In genomic region chr9:14099737-14100136, GRCh38 we compare ENCODE assay signal across 26 cellular contexts.
A peak's percentile ranks its signal among the peaks of the same experiment; 100 is the strongest.
DNase-seq lines count a peak whose midpoint lies in the region; ATAC-seq and TF ChIP-seq lines count a peak whose summit lies in the region.
"Had no signal": no experiment of that assay in that cellular context is flagged by ENCODE, and none has a peak within 500 bp of the region (broad histone marks: within the 10 kb centered on the region; RNA-seq: fewer than 3 reads in every experiment).

No MANE protein-coding gene starts in this region.

- no peaks in the 10 kb centered on the region for H3K27me3 ChIP-seq in left ventricle myocardium inferior (ENCODE audit: low read depth)
- H3K27me3 ChIP-seq: BLaER1 treated with 17β-estradiol and CSF1 and Interleukin-3, amounts not matched to agents 10 nM and 100 nM; SJSA1 had no signal

- peaks cover 82% of the 10 kb centered on the region for H3K4me1 ChIP-seq in left ventricle myocardium inferior

- no peak for ATAC-seq in left ventricle myocardium superior
- ATAC-seq: A549, HepG2, K562, PC-3 had no signal

- H3K4me3 ChIP-seq in left ventricle myocardium inferior: no peak overlapping the region
- H3K4me3 ChIP-seq: A549; BLaER1 treated with 17β-estradiol and CSF1 and Interleukin-3, amounts not matched to agents 10 nM and 100 nM; K562; SJSA1 had no signal

- peak overlapping the region; percentile 98 to 100 (median 99) for H3K27ac Mint-ChIP-seq in nephron
- no peak overlapping the region for H3K27ac Mint-ChIP-seq in glutamatergic neuron (ENCODE audit: unreplicated experiment)
- H3K27ac Mint-ChIP-seq: CD4-positive, alpha-beta T cell had no signal

- H3K9me3 Mint-ChIP-seq in nephron (no peaks in the 10 kb centered on the region), glutamatergic neuron (ENCODE audit: unreplicated experiment) (peaks cover 4% of the 10 kb centered on the region)
- H3K9me3 Mint-ChIP-seq: CD4-positive, alpha-beta T cell had no signal

- H3K4me3 Mint-ChIP-seq in nephron (peak overlapping the region in 1 of 3 experiments; percentile 55), glutamatergic neuron (ENCODE audit: unreplicated experiment) (no peak overlapping the region)
- H3K4me3 Mint-ChIP-seq: CD4-positive, alpha-beta T cell had no signal

- H3K4me1 Mint-ChIP-seq in nephron (peaks cover 81% of the 10 kb centered on the region), glutamatergic neuron (ENCODE audit: low read depth, unreplicated experiment) (peaks cover 21% of the 10 kb centered on the region)

- no peak for DNase-seq in left ventricle myocardium inferior
- DNase-seq in left ventricle myocardium superior: no peak
- DNase-seq in left kidney (ENCODE audit: low read depth, low spot score): peak; percentile 23
- no peak for DNase-seq in DMS 273 treated with DMSO at 0.1 percent for 48 hours (lab: John Stamatoyannopoulos, UW)
- DNase-seq in NCI-H128 (lab: John Stamatoyannopoulos, UW; ENCODE audit: unreplicated experiment): no peak
- DNase-seq in glutamatergic neuron: no peak
- DNase-seq: AML-193; CD4-positive, alpha-beta T cell; H7; MV-4-11; NCI-H1105; NCI-H146; NCI-H1930; NCI-H2107; NCI-H446 treated with DMSO at 0.1 percent for 48 hours; NCI-H526; NCI-H82; NK-92 treated with Interleukin-12 subunit alpha and Interleukin-12 subunit beta, amount 100 ng/mL, for 24 hours; PC-3; Right ventricle myocardium superior had no signal

- H3K27ac ChIP-seq in left ventricle myocardium inferior (replicated peaks): peak overlapping the region; percentile 88
- H3K27ac ChIP-seq: A549, SJSA1 had no signal

- intact Hi-C loops in left ventricle myocardium inferior (cut with micrococcal nuclease): loop anchor here (10.0 kb wide), 2 partner anchors 205 to 215 kb away; partner anchors contain the start of gene NFIB
- intact Hi-C loops in left ventricle myocardium superior (cut with micrococcal nuclease): loop anchor here (10.0 kb wide), 1 partner anchor 75 kb away; no protein-coding TSS in a partner anchor

- H3K36me3 Mint-ChIP-seq in nephron (ENCODE audit: low read depth): peaks cover 14% of the 10 kb centered on the region
- no peaks in the 10 kb centered on the region for H3K36me3 Mint-ChIP-seq in glutamatergic neuron (ENCODE audit: unreplicated experiment)

- H3K27me3 Mint-ChIP-seq in nephron (ENCODE audit: low read depth) (no peaks in the 10 kb centered on the region), glutamatergic neuron (ENCODE audit: unreplicated experiment) (peaks cover 4% of the 10 kb centered on the region)
- H3K27me3 Mint-ChIP-seq: CD4-positive, alpha-beta T cell had no signal

- peaks cover 6% of the 10 kb centered on the region for H3K36me3 ChIP-seq in left ventricle myocardium inferior
- H3K36me3 ChIP-seq: BLaER1 treated with 17β-estradiol and CSF1 and Interleukin-3, amounts not matched to agents 10 nM and 100 nM; SJSA1 had no signal

- no peak for TF ChIP-seq CTCF in left ventricle myocardium inferior (IDR thresholded peaks at IDR 0.05; ENCODE audit: borderline replicate concordance)
- no peak for TF ChIP-seq CTCF in nephron (IDR thresholded peaks at IDR 0.05; ENCODE audit: unreplicated experiment in 3 of 3)
- no peak for TF ChIP-seq CTCF in glutamatergic neuron (IDR thresholded peaks at IDR 0.05; ENCODE audit: partially characterized antibody, unreplicated experiment)

- H3K9me3 ChIP-seq in left ventricle myocardium inferior (replicated peaks): no peaks in the 10 kb centered on the region
- H3K9me3 ChIP-seq: A549; BLaER1 treated with 17β-estradiol and CSF1 and Interleukin-3, amounts not matched to agents 10 nM and 100 nM; SJSA1 had no signal
